ENCODE assay signal across 8 cellular contexts in the genomic region with DNA sequence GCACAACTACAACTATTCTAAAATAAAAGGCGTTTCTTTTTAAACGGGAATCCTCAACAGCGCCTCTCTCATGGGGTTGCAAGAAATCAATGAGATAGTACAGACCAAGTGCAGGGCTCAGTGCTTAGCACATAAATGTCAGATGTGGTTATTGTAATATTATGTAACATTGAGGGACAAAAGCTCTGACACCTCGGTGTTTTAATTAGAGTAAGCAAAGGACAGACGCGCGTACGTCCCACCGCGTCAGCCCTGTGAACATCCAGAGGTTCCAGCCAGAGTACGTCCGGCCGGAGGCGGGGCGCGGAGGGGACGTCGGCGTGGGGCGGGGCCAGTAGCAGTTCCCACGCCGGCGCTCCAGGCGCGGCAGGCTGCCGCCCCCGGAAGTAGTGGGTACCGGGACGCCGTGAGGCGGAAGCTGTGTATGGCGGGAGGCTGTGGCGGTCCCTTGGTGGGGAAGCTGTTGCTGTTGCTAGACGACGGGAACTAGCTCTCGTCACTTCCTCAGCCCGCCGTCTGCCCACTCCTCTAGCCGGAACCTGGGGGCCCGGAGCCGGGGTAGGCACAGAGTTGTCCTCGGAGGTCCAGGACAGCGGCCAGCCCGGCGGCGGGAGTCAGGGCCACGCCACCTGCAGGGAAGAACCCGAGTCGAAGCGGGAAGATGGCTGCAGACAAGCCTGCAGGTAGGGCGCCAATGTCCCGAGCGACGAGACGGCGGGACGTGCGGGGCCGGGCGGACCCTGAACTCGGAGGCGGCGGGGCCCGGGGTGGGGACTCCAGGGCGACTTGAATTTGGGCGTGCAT. TPM values are rescaled to one million over a fixed set of nuclear protein-coding genes. Genes with fewer than 3 reads are reported as not detected.
DNase-seq lines count a peak whose midpoint lies in the region; ATAC-seq and TF ChIP-seq lines count a peak whose summit lies in the region.

A gene with protein sequence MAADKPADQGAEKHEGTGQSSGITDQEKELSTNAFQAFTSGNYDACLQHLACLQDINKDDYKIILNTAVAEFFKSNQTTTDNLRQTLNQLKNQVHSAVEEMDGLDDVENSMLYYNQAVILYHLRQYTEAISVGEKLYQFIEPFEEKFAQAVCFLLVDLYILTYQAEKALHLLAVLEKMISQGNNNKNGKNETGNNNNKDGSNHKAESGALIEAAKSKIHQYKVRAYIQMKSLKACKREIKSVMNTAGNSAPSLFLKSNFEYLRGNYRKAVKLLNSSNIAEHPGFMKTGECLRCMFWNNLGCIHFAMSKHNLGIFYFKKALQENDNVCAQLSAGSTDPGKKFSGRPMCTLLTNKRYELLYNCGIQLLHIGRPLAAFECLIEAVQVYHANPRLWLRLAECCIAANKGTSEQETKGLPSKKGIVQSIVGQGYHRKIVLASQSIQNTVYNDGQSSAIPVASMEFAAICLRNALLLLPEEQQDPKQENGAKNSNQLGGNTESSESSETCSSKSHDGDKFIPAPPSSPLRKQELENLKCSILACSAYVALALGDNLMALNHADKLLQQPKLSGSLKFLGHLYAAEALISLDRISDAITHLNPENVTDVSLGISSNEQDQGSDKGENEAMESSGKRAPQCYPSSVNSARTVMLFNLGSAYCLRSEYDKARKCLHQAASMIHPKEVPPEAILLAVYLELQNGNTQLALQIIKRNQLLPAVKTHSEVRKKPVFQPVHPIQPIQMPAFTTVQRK (plus strand): TSS at position 389 of the 804 bp plus-strand sequence. CDS start 273 bp downstream, at position 662.

- H3K27me3 Mint-ChIP-seq in activated naive CD4-positive, alpha-beta T cell treated with anti-CD3 and anti-CD28 coated beads, Interleukin-2, amount 50 U/mL, for 24 hours, result no peaks in the 10 kb centered on the region

- peaks cover 11% of the 10 kb centered on the region for H3K36me3 Mint-ChIP-seq in activated naive CD4-positive, alpha-beta T cell treated with anti-CD3 and anti-CD28 coated beads, Interleukin-2, amount 50 U/mL, for 24 hours

- H3K4me1 Mint-ChIP-seq in activated naive CD4-positive, alpha-beta T cell treated with anti-CD3 and anti-CD28 coated beads, Interleukin-2, amount 50 U/mL, for 24 hours, result peaks cover 35% of the 10 kb centered on the region

- 0% methylated on average over 29 of the region's 66 CpGs for WGBS in suprapubic skin

- peak; percentile 3 for TF ChIP-seq CTCF in GM10266 (IDR thresholded peaks at IDR 0.05; ENCODE audit: control insufficient read depth, insufficient read depth, low read depth, missing control alignments)
- peak in 1 of 2 donors; percentile 5 for TF ChIP-seq CTCF in suprapubic skin (IDR thresholded peaks at IDR 0.05)

- TF ChIP-seq POLR2A in suprapubic skin (IDR thresholded peaks at IDR 0.05), result no peak

- ATAC-seq in HG02610 (IDR thresholded peaks at IDR 0.05; ENCODE audit: unreplicated experiment) (peak; percentile 98), SK-N-SH treated with all-trans-retinoic acid at 6 μM for 48 hours (peak; percentile 98)

- H3K27ac Mint-ChIP-seq in activated naive CD4-positive, alpha-beta T cell treated with anti-CD3 and anti-CD28 coated beads, Interleukin-2, amount 50 U/mL, for 24 hours, result peak within 1 kb of the TSS; percentile 90

- no peak for TF ChIP-seq EP300 in suprapubic skin (IDR thresholded peaks at IDR 0.05)

- peak within 1 kb of the TSS; percentile 94 for H3K4me3 Mint-ChIP-seq in activated naive CD4-positive, alpha-beta T cell treated with anti-CD3 and anti-CD28 coated beads, Interleukin-2, amount 50 U/mL, for 24 hours

- peak within 1 kb of the TSS; percentile 93 for H3K4me3 ChIP-seq in suprapubic skin

- no peaks in the 10 kb centered on the region for H3K36me3 ChIP-seq in suprapubic skin

- DNase-seq in GM10266 (ENCODE audit: extremely low spot score), result peak; percentile 90
- DNase-seq in NCI-H1092 (lab: John Stamatoyannopoulos, UW), result peak; percentile 80
- DNase-seq in globus pallidus (ENCODE audit: low spot score), result peak; percentile 95
- peak; percentile 57 to 97 (median 93) for DNase-seq in nucleus accumbens (lab: John Stamatoyannopoulos, UW)
- DNase-seq in suprapubic skin (ENCODE audit: low spot score in 2 of 2), result peak; percentile 96

- no peaks in the 10 kb centered on the region for H3K9me3 Mint-ChIP-seq in activated naive CD4-positive, alpha-beta T cell treated with anti-CD3 and anti-CD28 coated beads, Interleukin-2, amount 50 U/mL, for 24 hours

- no peaks in the 10 kb centered on the region for H3K9me3 ChIP-seq in suprapubic skin

- peak within 1 kb of the TSS; percentile 81 for H3K27ac ChIP-seq in suprapubic skin

- H3K4me1 ChIP-seq in suprapubic skin, result peaks cover 28% of the 10 kb centered on the region

- no peaks in the 10 kb centered on the region for H3K27me3 ChIP-seq in suprapubic skin

TF ChIP-seq in SK-N-SH treated with all-trans-retinoic acid at 6 μM for 48 hours, 23 proteins besides CTCF, POLR2A, EP300 and RAD21:
- TF ChIP-seq ISL1 (CRISPR knock-in tag; IDR thresholded peaks at IDR 0.05), result no peak
- 0 out of 2 replicates have a peak, but pooled peaks have one; percentile 4 for TF ChIP-seq ZC3H10 (CRISPR knock-in tag; IDR thresholded peaks at IDR 0.05)
- TF ChIP-seq RARB (CRISPR knock-in tag; IDR thresholded peaks at IDR 0.05), result no peak
- no peak for TF ChIP-seq ESRRG (CRISPR knock-in tag; IDR thresholded peaks at IDR 0.05)
- TF ChIP-seq ARNTL (CRISPR knock-in tag; IDR thresholded peaks at IDR 0.05; ENCODE audit: borderline replicate concordance, low read depth), result no peak
- TF ChIP-seq ZNF70 (CRISPR knock-in tag; IDR thresholded peaks at IDR 0.05), result no peak
- no peak for TF ChIP-seq OSR1 (CRISPR knock-in tag; IDR thresholded peaks at IDR 0.05)
- TF ChIP-seq, protein P1, sequence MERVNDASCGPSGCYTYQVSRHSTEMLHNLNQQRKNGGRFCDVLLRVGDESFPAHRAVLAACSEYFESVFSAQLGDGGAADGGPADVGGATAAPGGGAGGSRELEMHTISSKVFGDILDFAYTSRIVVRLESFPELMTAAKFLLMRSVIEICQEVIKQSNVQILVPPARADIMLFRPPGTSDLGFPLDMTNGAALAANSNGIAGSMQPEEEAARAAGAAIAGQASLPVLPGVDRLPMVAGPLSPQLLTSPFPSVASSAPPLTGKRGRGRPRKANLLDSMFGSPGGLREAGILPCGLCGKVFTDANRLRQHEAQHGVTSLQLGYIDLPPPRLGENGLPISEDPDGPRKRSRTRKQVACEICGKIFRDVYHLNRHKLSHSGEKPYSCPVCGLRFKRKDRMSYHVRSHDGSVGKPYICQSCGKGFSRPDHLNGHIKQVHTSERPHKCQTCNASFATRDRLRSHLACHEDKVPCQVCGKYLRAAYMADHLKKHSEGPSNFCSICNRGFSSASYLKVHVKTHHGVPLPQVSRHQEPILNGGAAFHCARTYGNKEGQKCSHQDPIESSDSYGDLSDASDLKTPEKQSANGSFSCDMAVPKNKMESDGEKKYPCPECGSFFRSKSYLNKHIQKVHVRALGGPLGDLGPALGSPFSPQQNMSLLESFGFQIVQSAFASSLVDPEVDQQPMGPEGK (CRISPR knock-in tag; IDR thresholded peaks at IDR 0.05; ENCODE audit: borderline replicate concordance), result no peak

RNA-seq across cellular contexts. Expression of the gene that starts here (rescaled TPM):
- 10 to 100 TPM; 22.9 to 49.2 (median 28.4) TPM for total RNA-seq in suprapubic skin

Comparison
In these comparisons a context has a peak if more than half of its experiments do, and no peak if none do; other contexts are left out.
1. Peak in every context shown above with its lines: DNase-seq, ATAC-seq, H3K4me3 ChIP-seq and H3K27ac ChIP-seq.